ENCODE assay signal across 9 cellular contexts in genomic region chr10:50577681-50578350, GRCh38. TPM values are rescaled to one million over a fixed set of nuclear protein-coding genes. Genes with fewer than 3 reads are reported as not detected.
A peak's percentile ranks its signal among the peaks of the same experiment; 100 is the strongest.
DNase-seq lines count a peak whose midpoint lies in the region; ATAC-seq and TF ChIP-seq lines count a peak whose summit lies in the region.
"Had no signal": no experiment of that assay in that cellular context is flagged by ENCODE, and none has a peak within 500 bp of the region (broad histone marks: within the 10 kb centered on the region; RNA-seq: fewer than 3 reads in every experiment).

No MANE protein-coding gene starts in this region.

- POLR2A ChIA-PET in WTC11 (lab: Charles Lee), result interaction anchor here (0.6 kb wide), 1 partner anchor 8 kb away, joined by 4 read pairs; no protein-coding TSS in a partner anchor

- 0 out of 2 replicates have a peak, but pooled peaks cover 5% of the 10 kb centered on the region for H3K9me3 Mint-ChIP-seq in WTC11

- CTCF ChIA-PET in WTC11 (lab: Charles Lee), result interaction anchor here (0.6 to 1.1 kb wide), 5 partner anchors 10 to 42 kb away, joined by 3 to 4 read pairs (median 3); no protein-coding TSS in a partner anchor

- no peak for TF ChIP-seq CTCF in C4-2B (conservative IDR thresholded peaks at IDR 0.05)
- TF ChIP-seq CTCF in WTC11 (IDR thresholded peaks at IDR 0.05), result no peak
- no peak for TF ChIP-seq CTCF in GM13976 (IDR thresholded peaks at IDR 0.05; ENCODE audit: borderline replicate concordance, control extremely low read depth, extremely low read depth, insufficient read depth, missing control alignments)

- in situ Hi-C loops in GM13976 (cut with MboI; ENCODE audit: low sequenced_read_pairs, unreplicated experiment), result no loop called here

- H3K27ac Mint-ChIP-seq in WTC11, result peak overlapping the region; percentile 25; the same call in 1 of the 2 replicates

- ATAC-seq in HG02759 (IDR thresholded peaks at IDR 0.05; ENCODE audit: unreplicated experiment) (peak; percentile 60), WTC11 (peak; percentile 25; the same call in 1 of the 2 replicates), left lobe of liver (peak; percentile 82), HG02938 (IDR thresholded peaks at IDR 0.05; ENCODE audit: unreplicated experiment) (no peak)

- peaks cover 83% of the 10 kb centered on the region for H3K4me1 Mint-ChIP-seq in WTC11

- peak overlapping the region; percentile 65; the same call in 1 of the 2 replicates for H3K27ac ChIP-seq in C4-2B
- H3K27ac ChIP-seq: parathyroid adenoma had no signal

- no peaks in the 10 kb centered on the region for H3K27me3 Mint-ChIP-seq in WTC11 (ENCODE audit: low read depth)

- H3K4me3 Mint-ChIP-seq in WTC11, result no peak overlapping the region

- no peaks in the 10 kb centered on the region for H3K36me3 Mint-ChIP-seq in WTC11

- DNase-seq in WTC11 (ENCODE audit: low spot score) (no peak), left lobe of liver (ENCODE audit: low spot score) (no peak), GM13976 (ENCODE audit: low spot score) (no peak), T1000 (lab: John Stamatoyannopoulos, UW) (no peak), HuH-7 (ENCODE audit: low spot score) (no peak)

TF ChIP-seq in WTC11, 78 proteins besides CTCF, POLR2A, EP300 and RAD21:
- TF ChIP-seq AFF4 (CRISPR knock-in tag; IDR thresholded peaks at IDR 0.05; ENCODE audit: borderline replicate concordance) (no peak), ZSCAN18 (CRISPR knock-in tag; IDR thresholded peaks at IDR 0.05) (no peak), E2F1 (CRISPR knock-in tag; IDR thresholded peaks at IDR 0.05) (no peak), ZNF281 (CRISPR knock-in tag; IDR thresholded peaks at IDR 0.05) (no peak), FOXJ3 (CRISPR knock-in tag; IDR thresholded peaks at IDR 0.05; ENCODE audit: borderline replicate concordance) (no peak), ZNF671 (CRISPR knock-in tag; IDR thresholded peaks at IDR 0.05) (no peak), GABPB1 (CRISPR knock-in tag; IDR thresholded peaks at IDR 0.05) (no peak)

RNA-seq across cellular contexts. Expression of gene SGMS1, which starts 45.9 kb away (rescaled TPM):
- total RNA-seq in WTC11 (2021) (12.4 to 14.0 TPM (median 13.2 TPM) in 3 replicates), left lobe of liver (17.4 TPM)
